ENCODE assay signal across 1 cellular context in the genomic region with DNA sequence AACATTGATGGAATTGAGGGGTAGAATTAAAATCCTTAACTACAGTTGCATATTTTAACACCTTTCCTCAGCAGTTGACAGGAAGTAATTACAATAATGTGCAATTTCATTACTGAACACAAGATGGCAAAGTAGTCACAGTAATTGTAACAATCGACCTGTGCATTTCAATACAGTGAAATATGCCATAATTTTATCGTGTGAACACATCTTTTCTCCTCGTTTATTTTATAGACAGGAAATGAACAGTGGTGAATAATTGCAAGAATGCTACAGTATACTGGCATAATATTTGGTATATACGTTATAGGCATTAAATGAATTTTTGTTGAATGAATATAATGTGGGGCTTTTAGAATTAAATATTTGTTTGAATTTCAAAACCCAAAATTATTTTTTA.
TF ChIP-seq lines count a peak whose summit lies in the region.

No MANE protein-coding gene starts in this region.

TF ChIP-seq in K562, 482 proteins besides CTCF, POLR2A, EP300 and RAD21 (continued from another document and continues in another):
- TF ChIP-seq, protein P1, sequence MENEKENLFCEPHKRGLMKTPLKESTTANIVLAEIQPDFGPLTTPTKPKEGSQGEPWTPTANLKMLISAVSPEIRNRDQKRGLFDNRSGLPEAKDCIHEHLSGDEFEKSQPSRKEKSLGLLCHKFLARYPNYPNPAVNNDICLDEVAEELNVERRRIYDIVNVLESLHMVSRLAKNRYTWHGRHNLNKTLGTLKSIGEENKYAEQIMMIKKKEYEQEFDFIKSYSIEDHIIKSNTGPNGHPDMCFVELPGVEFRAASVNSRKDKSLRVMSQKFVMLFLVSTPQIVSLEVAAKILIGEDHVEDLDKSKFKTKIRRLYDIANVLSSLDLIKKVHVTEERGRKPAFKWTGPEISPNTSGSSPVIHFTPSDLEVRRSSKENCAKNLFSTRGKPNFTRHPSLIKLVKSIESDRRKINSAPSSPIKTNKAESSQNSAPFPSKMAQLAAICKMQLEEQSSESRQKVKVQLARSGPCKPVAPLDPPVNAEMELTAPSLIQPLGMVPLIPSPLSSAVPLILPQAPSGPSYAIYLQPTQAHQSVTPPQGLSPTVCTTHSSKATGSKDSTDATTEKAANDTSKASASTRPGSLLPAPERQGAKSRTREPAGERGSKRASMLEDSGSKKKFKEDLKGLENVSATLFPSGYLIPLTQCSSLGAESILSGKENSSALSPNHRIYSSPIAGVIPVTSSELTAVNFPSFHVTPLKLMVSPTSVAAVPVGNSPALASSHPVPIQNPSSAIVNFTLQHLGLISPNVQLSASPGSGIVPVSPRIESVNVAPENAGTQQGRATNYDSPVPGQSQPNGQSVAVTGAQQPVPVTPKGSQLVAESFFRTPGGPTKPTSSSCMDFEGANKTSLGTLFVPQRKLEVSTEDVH (IDR thresholded peaks at IDR 0.05; ENCODE audit: low read depth, partially characterized antibody), result peak; percentile 38
- TF ChIP-seq, protein P2, sequence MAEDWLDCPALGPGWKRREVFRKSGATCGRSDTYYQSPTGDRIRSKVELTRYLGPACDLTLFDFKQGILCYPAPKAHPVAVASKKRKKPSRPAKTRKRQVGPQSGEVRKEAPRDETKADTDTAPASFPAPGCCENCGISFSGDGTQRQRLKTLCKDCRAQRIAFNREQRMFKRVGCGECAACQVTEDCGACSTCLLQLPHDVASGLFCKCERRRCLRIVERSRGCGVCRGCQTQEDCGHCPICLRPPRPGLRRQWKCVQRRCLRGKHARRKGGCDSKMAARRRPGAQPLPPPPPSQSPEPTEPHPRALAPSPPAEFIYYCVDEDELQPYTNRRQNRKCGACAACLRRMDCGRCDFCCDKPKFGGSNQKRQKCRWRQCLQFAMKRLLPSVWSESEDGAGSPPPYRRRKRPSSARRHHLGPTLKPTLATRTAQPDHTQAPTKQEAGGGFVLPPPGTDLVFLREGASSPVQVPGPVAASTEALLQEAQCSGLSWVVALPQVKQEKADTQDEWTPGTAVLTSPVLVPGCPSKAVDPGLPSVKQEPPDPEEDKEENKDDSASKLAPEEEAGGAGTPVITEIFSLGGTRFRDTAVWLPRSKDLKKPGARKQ (CRISPR knock-in tag; IDR thresholded peaks at IDR 0.05), result peak; percentile 79; the same call in 1 of the 2 replicates
- peak; percentile 95 for TF ChIP-seq ARID2 (IDR thresholded peaks at IDR 0.05)
- 0 out of 2 replicates have a peak, but pooled peaks have one; percentile 30 for TF ChIP-seq ARID1B (IDR thresholded peaks at IDR 0.05)
- 0 out of 2 replicates have a peak, but pooled peaks have one; percentile 38 for TF ChIP-seq GATA2 (CRISPR knock-in tag; IDR thresholded peaks at IDR 0.05)
- peak; percentile 36; the same call in 1 of the 2 replicates for TF ChIP-seq SOX6 (IDR thresholded peaks at IDR 0.05)
- 0 out of 2 replicates have a peak, but pooled peaks have one; percentile 25 for TF ChIP-seq SMARCA4 (IDR thresholded peaks at IDR 0.05)
- no peak for TF ChIP-seq XRCC5 (IDR thresholded peaks at IDR 0.05; ENCODE audit: low read depth, low read length)
- TF ChIP-seq STAT5A (IDR thresholded peaks at IDR 0.05; ENCODE audit: borderline replicate concordance, low read length), result no peak
- TF ChIP-seq, protein P3, sequence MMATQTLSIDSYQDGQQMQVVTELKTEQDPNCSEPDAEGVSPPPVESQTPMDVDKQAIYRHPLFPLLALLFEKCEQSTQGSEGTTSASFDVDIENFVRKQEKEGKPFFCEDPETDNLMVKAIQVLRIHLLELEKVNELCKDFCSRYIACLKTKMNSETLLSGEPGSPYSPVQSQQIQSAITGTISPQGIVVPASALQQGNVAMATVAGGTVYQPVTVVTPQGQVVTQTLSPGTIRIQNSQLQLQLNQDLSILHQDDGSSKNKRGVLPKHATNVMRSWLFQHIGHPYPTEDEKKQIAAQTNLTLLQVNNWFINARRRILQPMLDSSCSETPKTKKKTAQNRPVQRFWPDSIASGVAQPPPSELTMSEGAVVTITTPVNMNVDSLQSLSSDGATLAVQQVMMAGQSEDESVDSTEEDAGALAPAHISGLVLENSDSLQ (IDR thresholded peaks at IDR 0.05), result peak; percentile 23; the same call in 1 of the 2 replicates
- TF ChIP-seq HDAC3 (IDR thresholded peaks at IDR 0.05; ENCODE audit: borderline replicate concordance, partially characterized antibody), result peak; percentile 45
- TF ChIP-seq MIER1 (IDR thresholded peaks at IDR 0.05; ENCODE audit: low read depth), result no peak
- TF ChIP-seq ETV1 (tag; conservative IDR thresholded peaks at IDR 0.05; ENCODE audit: low read depth), result peak; percentile 89
- no peak for TF ChIP-seq NFIC (IDR thresholded peaks at IDR 0.05)
- TF ChIP-seq EP400 (IDR thresholded peaks at IDR 0.05), result 0 out of 2 replicates have a peak, but pooled peaks have one; percentile 16
- TF ChIP-seq ZNF696 (CRISPR knock-in tag; conservative IDR thresholded peaks at IDR 0.05), result no peak
- TF ChIP-seq, protein P4, sequence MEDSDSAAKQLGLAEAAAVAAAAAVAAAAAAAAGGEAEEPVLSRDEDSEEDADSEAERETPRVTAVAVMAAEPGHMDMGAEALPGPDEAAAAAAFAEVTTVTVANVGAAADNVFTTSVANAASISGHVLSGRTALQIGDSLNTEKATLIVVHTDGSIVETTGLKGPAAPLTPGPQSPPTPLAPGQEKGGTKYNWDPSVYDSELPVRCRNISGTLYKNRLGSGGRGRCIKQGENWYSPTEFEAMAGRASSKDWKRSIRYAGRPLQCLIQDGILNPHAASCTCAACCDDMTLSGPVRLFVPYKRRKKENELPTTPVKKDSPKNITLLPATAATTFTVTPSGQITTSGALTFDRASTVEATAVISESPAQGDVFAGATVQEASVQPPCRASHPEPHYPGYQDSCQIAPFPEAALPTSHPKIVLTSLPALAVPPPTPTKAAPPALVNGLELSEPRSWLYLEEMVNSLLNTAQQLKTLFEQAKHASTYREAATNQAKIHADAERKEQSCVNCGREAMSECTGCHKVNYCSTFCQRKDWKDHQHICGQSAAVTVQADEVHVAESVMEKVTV (CRISPR knock-in tag; IDR thresholded peaks at IDR 0.05), result peak; percentile 97
- TF ChIP-seq RFX7 (CRISPR knock-in tag; IDR thresholded peaks at IDR 0.05), result no peak
- no peak for TF ChIP-seq NR2F6 (CRISPR knock-in tag; IDR thresholded peaks at IDR 0.05)
- TF ChIP-seq, protein P5, sequence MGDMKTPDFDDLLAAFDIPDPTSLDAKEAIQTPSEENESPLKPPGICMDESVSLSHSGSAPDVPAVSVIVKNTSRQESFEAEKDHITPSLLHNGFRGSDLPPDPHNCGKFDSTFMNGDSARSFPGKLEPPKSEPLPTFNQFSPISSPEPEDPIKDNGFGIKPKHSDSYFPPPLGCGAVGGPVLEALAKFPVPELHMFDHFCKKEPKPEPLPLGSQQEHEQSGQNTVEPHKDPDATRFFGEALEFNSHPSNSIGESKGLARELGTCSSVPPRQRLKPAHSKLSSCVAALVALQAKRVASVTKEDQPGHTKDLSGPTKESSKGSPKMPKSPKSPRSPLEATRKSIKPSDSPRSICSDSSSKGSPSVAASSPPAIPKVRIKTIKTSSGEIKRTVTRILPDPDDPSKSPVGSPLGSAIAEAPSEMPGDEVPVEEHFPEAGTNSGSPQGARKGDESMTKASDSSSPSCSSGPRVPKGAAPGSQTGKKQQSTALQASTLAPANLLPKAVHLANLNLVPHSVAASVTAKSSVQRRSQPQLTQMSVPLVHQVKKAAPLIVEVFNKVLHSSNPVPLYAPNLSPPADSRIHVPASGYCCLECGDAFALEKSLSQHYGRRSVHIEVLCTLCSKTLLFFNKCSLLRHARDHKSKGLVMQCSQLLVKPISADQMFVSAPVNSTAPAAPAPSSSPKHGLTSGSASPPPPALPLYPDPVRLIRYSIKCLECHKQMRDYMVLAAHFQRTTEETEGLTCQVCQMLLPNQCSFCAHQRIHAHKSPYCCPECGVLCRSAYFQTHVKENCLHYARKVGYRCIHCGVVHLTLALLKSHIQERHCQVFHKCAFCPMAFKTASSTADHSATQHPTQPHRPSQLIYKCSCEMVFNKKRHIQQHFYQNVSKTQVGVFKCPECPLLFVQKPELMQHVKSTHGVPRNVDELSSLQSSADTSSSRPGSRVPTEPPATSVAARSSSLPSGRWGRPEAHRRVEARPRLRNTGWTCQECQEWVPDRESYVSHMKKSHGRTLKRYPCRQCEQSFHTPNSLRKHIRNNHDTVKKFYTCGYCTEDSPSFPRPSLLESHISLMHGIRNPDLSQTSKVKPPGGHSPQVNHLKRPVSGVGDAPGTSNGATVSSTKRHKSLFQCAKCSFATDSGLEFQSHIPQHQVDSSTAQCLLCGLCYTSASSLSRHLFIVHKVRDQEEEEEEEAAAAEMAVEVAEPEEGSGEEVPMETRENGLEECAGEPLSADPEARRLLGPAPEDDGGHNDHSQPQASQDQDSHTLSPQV (IDR thresholded peaks at IDR 0.05), result 0 out of 2 replicates have a peak, but pooled peaks have one; percentile 31
- TF ChIP-seq, protein P6, sequence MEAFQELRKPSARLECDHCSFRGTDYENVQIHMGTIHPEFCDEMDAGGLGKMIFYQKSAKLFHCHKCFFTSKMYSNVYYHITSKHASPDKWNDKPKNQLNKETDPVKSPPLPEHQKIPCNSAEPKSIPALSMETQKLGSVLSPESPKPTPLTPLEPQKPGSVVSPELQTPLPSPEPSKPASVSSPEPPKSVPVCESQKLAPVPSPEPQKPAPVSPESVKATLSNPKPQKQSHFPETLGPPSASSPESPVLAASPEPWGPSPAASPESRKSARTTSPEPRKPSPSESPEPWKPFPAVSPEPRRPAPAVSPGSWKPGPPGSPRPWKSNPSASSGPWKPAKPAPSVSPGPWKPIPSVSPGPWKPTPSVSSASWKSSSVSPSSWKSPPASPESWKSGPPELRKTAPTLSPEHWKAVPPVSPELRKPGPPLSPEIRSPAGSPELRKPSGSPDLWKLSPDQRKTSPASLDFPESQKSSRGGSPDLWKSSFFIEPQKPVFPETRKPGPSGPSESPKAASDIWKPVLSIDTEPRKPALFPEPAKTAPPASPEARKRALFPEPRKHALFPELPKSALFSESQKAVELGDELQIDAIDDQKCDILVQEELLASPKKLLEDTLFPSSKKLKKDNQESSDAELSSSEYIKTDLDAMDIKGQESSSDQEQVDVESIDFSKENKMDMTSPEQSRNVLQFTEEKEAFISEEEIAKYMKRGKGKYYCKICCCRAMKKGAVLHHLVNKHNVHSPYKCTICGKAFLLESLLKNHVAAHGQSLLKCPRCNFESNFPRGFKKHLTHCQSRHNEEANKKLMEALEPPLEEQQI (IDR thresholded peaks at IDR 0.05), result peak; percentile 88
- TF ChIP-seq, protein P7, sequence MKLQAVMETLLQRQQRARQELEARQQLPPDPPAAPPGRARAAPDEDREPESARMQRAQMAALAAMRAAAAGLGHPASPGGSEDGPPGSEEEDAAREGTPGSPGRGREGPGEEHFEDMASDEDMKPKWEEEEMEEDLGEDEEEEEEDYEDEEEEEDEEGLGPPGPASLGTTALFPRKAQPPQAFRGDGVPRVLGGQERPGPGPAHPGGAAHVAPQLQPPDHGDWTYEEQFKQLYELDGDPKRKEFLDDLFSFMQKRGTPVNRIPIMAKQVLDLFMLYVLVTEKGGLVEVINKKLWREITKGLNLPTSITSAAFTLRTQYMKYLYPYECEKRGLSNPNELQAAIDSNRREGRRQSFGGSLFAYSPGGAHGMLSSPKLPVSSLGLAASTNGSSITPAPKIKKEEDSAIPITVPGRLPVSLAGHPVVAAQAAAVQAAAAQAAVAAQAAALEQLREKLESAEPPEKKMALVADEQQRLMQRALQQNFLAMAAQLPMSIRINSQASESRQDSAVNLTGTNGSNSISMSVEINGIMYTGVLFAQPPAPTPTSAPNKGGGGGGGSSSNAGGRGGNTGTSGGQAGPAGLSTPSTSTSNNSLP (IDR thresholded peaks at IDR 0.05; ENCODE audit: borderline replicate concordance, low read depth, low read length), result peak; percentile 95
- TF ChIP-seq, protein P8, sequence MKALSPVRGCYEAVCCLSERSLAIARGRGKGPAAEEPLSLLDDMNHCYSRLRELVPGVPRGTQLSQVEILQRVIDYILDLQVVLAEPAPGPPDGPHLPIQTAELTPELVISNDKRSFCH (CRISPR knock-in tag; IDR thresholded peaks at IDR 0.05), result no peak
- TF ChIP-seq, protein P8 (tag; IDR thresholded peaks at IDR 0.05), result 0 out of 2 replicates have a peak, but pooled peaks have one; percentile 28
- TF ChIP-seq SMARCA5 (IDR thresholded peaks at IDR 0.05), result no peak
- TF ChIP-seq, protein P9, sequence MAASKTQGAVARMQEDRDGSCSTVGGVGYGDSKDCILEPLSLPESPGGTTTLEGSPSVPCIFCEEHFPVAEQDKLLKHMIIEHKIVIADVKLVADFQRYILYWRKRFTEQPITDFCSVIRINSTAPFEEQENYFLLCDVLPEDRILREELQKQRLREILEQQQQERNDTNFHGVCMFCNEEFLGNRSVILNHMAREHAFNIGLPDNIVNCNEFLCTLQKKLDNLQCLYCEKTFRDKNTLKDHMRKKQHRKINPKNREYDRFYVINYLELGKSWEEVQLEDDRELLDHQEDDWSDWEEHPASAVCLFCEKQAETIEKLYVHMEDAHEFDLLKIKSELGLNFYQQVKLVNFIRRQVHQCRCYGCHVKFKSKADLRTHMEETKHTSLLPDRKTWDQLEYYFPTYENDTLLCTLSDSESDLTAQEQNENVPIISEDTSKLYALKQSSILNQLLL (CRISPR knock-in tag; IDR thresholded peaks at IDR 0.05; ENCODE audit: borderline replicate concordance), result no peak
- peak; percentile 38; the same call in 1 of the 2 replicates for TF ChIP-seq TEAD4 (IDR thresholded peaks at IDR 0.05; ENCODE audit: low read length)
- TF ChIP-seq TEAD4 (CRISPR knock-in tag; IDR thresholded peaks at IDR 0.05; ENCODE audit: borderline replicate concordance), result no peak
- TF ChIP-seq, protein P10, sequence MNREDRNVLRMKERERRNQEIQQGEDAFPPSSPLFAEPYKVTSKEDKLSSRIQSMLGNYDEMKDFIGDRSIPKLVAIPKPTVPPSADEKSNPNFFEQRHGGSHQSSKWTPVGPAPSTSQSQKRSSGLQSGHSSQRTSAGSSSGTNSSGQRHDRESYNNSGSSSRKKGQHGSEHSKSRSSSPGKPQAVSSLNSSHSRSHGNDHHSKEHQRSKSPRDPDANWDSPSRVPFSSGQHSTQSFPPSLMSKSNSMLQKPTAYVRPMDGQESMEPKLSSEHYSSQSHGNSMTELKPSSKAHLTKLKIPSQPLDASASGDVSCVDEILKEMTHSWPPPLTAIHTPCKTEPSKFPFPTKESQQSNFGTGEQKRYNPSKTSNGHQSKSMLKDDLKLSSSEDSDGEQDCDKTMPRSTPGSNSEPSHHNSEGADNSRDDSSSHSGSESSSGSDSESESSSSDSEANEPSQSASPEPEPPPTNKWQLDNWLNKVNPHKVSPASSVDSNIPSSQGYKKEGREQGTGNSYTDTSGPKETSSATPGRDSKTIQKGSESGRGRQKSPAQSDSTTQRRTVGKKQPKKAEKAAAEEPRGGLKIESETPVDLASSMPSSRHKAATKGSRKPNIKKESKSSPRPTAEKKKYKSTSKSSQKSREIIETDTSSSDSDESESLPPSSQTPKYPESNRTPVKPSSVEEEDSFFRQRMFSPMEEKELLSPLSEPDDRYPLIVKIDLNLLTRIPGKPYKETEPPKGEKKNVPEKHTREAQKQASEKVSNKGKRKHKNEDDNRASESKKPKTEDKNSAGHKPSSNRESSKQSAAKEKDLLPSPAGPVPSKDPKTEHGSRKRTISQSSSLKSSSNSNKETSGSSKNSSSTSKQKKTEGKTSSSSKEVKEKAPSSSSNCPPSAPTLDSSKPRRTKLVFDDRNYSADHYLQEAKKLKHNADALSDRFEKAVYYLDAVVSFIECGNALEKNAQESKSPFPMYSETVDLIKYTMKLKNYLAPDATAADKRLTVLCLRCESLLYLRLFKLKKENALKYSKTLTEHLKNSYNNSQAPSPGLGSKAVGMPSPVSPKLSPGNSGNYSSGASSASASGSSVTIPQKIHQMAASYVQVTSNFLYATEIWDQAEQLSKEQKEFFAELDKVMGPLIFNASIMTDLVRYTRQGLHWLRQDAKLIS (CRISPR knock-in tag; IDR thresholded peaks at IDR 0.05), result no peak
- TF ChIP-seq GATAD2B (IDR thresholded peaks at IDR 0.05; ENCODE audit: borderline replicate concordance), result peak; percentile 71
- peak; percentile 90 for TF ChIP-seq SMC3 (conservative IDR thresholded peaks at IDR 0.05; ENCODE audit: insufficient read depth, low read depth, low read length)
- no peak for TF ChIP-seq ZC3H11A (IDR thresholded peaks at IDR 0.05; ENCODE audit: low read depth, low read length)
- TF ChIP-seq ZNF134 (CRISPR knock-in tag; conservative IDR thresholded peaks at IDR 0.05), result peak; percentile 48; the same call in 1 of the 2 replicates
